1 cellular context compared by ENCODE assay signal in genomic region chr7:2069472-2069860, GRCh38.
TF ChIP-seq lines count a peak whose summit lies in the region.

No MANE protein-coding gene starts in this region.

TF ChIP-seq in GM23338, 12 proteins besides CTCF, POLR2A, EP300 and RAD21 (continued from another document):
- no peak for TF ChIP-seq ZNF462 (CRISPR knock-in tag; IDR thresholded peaks at IDR 0.05)
- no peak for TF ChIP-seq NANOG (IDR thresholded peaks at IDR 0.05; ENCODE audit: borderline replicate concordance)
- TF ChIP-seq REST (IDR thresholded peaks at IDR 0.05; ENCODE audit: unreplicated experiment), result no peak
- no peak for TF ChIP-seq EZH2 (IDR thresholded peaks at IDR 0.05; ENCODE audit: low read depth, unreplicated experiment)
